25 cellular contexts compared by ENCODE assay signal in the genomic region with DNA sequence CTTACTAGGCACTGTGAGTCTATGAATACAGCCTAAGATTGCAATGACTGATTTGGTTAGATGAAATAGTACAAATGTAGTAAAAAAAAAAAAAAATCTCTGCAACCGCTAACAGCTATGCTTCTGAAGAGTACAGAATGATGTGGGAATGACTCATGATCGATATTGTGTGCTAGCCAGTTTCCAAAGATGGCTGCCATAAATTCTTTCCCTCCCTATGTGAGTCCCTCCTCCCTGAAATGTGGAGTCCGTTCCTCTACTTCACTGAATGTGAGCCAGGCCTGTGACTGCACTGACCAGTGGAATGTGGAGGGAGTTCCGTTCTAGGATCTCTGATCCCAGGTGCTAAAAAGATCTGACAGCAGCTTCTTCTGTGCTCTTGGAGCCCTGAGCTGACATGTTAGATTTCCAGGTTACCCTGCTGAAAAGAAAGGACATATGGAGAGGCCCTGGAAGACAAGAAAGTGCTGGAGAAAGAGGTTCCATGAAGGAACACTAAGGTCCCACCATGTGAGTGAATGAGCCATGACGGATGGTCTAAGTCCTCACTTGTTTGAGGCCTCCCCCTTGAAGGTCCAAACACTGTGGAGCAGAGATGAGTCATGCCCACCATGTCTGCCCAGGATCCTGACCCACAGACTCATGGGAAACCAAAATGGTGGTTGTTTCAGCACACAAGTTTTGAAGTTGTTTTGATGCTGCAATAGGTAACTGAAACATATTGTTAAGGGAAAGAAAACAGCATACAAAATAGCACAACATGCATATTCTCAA. TPM values are rescaled to one million over a fixed set of nuclear protein-coding genes. Genes with fewer than 3 reads are reported as not detected.
DNase-seq lines count a peak whose midpoint lies in the region; ATAC-seq, FAIRE-seq and TF ChIP-seq lines count a peak whose summit lies in the region.
"Had no signal": no experiment of that assay in that cellular context is flagged by ENCODE, and none has a peak within 500 bp of the region (broad histone marks: within the 10 kb centered on the region; RNA-seq: fewer than 3 reads in every experiment).

No MANE protein-coding gene starts in this region.

- H3K4me2 ChIP-seq in astrocyte (ENCODE audit: low read length) (peak overlapping the region; percentile 18), osteoblast (ENCODE audit: insufficient read depth, low read length) (no peak overlapping the region)

- H3K36me3 ChIP-seq in astrocyte (ENCODE audit: insufficient read depth, low read length) = no peaks in the 10 kb centered on the region
- no peaks in the 10 kb centered on the region for H3K36me3 ChIP-seq in osteoblast (ENCODE audit: insufficient read depth, low read length)
- H3K36me3 ChIP-seq in thyroid gland = peaks cover 0 to 3% of the 10 kb centered on the region in 2 donors
- H3K36me3 ChIP-seq: vagina had no signal

- peak overlapping the region; percentile 30 for H2AFZ ChIP-seq in astrocyte (ENCODE audit: low read depth, low read length)
- peak overlapping the region; percentile 32 for H2AFZ ChIP-seq in osteoblast (ENCODE audit: low read length)

- H3K4me3 Mint-ChIP-seq in astrocyte (ENCODE audit: unreplicated experiment) = no peak overlapping the region
- H3K4me3 Mint-ChIP-seq: activated CD4-positive, alpha-beta T cell treated with anti-CD3 and anti-CD28 coated beads for 36 hours; activated naive CD4-positive, alpha-beta T cell treated with anti-CD3 and anti-CD28 coated beads, Interleukin-2, amount 10 ng/mL, durations not matched to agents 7 days and 5 days; activated T-cell treated with anti-CD3 and anti-CD28 coated beads, Interleukin-2, amount 50 U/mL, for 72 hours; CD8-positive, alpha-beta memory T cell; T-cell had no signal

- no peaks in the 10 kb centered on the region for H3K27me3 ChIP-seq in astrocyte (ENCODE audit: insufficient read depth, low read length)
- no peaks in the 10 kb centered on the region for H3K27me3 ChIP-seq in osteoblast (ENCODE audit: insufficient read depth, low read length)
- no peaks in the 10 kb centered on the region for H3K27me3 ChIP-seq in thyroid gland
- H3K27me3 ChIP-seq: ascending aorta, vagina had no signal

- FAIRE-seq in astrocyte (lab: Jason Lieb, UNC) = no peak
- FAIRE-seq: kidney had no signal

- TF ChIP-seq CTCF in astrocyte (IDR thresholded peaks at IDR 0.05; ENCODE audit: insufficient read depth, low read depth, low read length) (no peak), osteoblast (IDR thresholded peaks at IDR 0.05; ENCODE audit: extremely low read depth, low read depth, low read length) (no peak), thyroid gland (IDR thresholded peaks at IDR 0.05) (no peak)

- WGBS in thyroid gland, 2 donors = 88 to 95% methylated on average over 5 of the region's 5 CpGs

- H3K27me3 Mint-ChIP-seq in astrocyte (ENCODE audit: low read depth, unreplicated experiment) = peaks cover 8% of the 10 kb centered on the region
- H3K27me3 Mint-ChIP-seq: activated naive CD4-positive, alpha-beta T cell treated with anti-CD3 and anti-CD28 coated beads, Interleukin-2, amount 10 ng/mL, durations not matched to agents 7 days and 5 days had no signal

- peak overlapping the region; percentile 58 for H3K27ac ChIP-seq in astrocyte (ENCODE audit: low read depth, low read length)
- no peak overlapping the region for H3K27ac ChIP-seq in osteoblast (ENCODE audit: low read depth, low read length)
- no peak overlapping the region for H3K27ac ChIP-seq in thyroid gland
- H3K27ac ChIP-seq: ascending aorta, vagina had no signal

- H3K27ac Mint-ChIP-seq in astrocyte (ENCODE audit: unreplicated experiment) = no peak overlapping the region
- H3K27ac Mint-ChIP-seq: activated CD4-positive, alpha-beta T cell treated with anti-CD3 and anti-CD28 coated beads for 36 hours; activated naive CD4-positive, alpha-beta T cell treated with anti-CD3 and anti-CD28 coated beads, Interleukin-2, amount 10 ng/mL, durations not matched to agents 7 days and 5 days; activated T-cell treated with anti-CD3 and anti-CD28 coated beads, Interleukin-2, amount 50 U/mL, for 72 hours; CD8-positive, alpha-beta memory T cell; progenitor cell of endocrine pancreas; T-cell had no signal

- no peaks in the 10 kb centered on the region for H3K36me3 Mint-ChIP-seq in astrocyte (ENCODE audit: low read depth, unreplicated experiment)
- H3K36me3 Mint-ChIP-seq: activated naive CD4-positive, alpha-beta T cell treated with anti-CD3 and anti-CD28 coated beads, Interleukin-2, amount 10 ng/mL, durations not matched to agents 7 days and 5 days; CD8-positive, alpha-beta memory T cell; T-cell had no signal

- no peak for TF ChIP-seq POLR2A in thyroid gland (IDR thresholded peaks at IDR 0.05)

- H4K20me1 ChIP-seq in astrocyte (ENCODE audit: insufficient read depth, low read length) (no peaks in the 10 kb centered on the region), osteoblast (ENCODE audit: insufficient read depth, low read length) (no peaks in the 10 kb centered on the region)

- H3K79me2 ChIP-seq in astrocyte (ENCODE audit: insufficient read depth, low read length) = no peaks in the 10 kb centered on the region
- H3K79me2 ChIP-seq in osteoblast (ENCODE audit: insufficient read depth, low read length) = no peaks in the 10 kb centered on the region

- H3K4me3 ChIP-seq in astrocyte (ENCODE audit: insufficient read depth, low read depth, low read length) (no peak overlapping the region), osteoblast (ENCODE audit: insufficient read depth, low read length) (no peak overlapping the region), thyroid gland (replicated peaks in 1 of 3) (no peak overlapping the region)
- H3K4me3 ChIP-seq: ascending aorta, lung, vagina had no signal

- DNase-seq in ELR (ENCODE audit: low read depth) = peak; percentile 78
- peak; percentile 79 for DNase-seq in HT1080 (ENCODE audit: low read depth)
- DNase-seq in astrocyte (ENCODE audit: low read depth) = peak; percentile 95
- DNase-seq in osteoblast (ENCODE audit: insufficient read length, low spot score, missing footprints) = peak; percentile 42
- no peak for DNase-seq in C1 segment of cervical spinal cord (lab: John Stamatoyannopoulos, UW)
- no peak for DNase-seq in thyroid gland
- DNase-seq: activated CD4-positive, alpha-beta T cell treated with anti-CD3 and anti-CD28 coated beads for 36 hours; activated naive CD4-positive, alpha-beta T cell treated with anti-CD3 and anti-CD28 coated beads, Interleukin-2, amount 10 ng/mL, durations not matched to agents 7 days and 5 days; activated T-cell treated with anti-CD3 and anti-CD28 coated beads, Interleukin-2, amount 50 U/mL, for 72 hours; CD8-positive, alpha-beta memory T cell; effector CD4-positive, alpha-beta T cell; erythroblast; KBM-7; kidney; MV-4-11; NCI-H187; NCI-H748 treated with DMSO at 0.1 percent for 48 hours; OCI-M1; SIG-M5; T-cell had no signal

- intact Hi-C loops in thyroid gland (cut with DNase I) = no loop called here

- ATAC-seq in GM18909 (IDR thresholded peaks at IDR 0.05; ENCODE audit: poor library complexity, unreplicated experiment) = no peak
- ATAC-seq: activated CD4-positive, alpha-beta T cell treated with anti-CD3 and anti-CD28 coated beads for 36 hours; activated T-cell treated with anti-CD3 and anti-CD28 coated beads, Interleukin-2, amount 50 U/mL, for 72 hours; T-cell had no signal

- H3K9me3 Mint-ChIP-seq in astrocyte (ENCODE audit: unreplicated experiment) = peaks cover 2% of the 10 kb centered on the region
- H3K9me3 Mint-ChIP-seq: activated naive CD4-positive, alpha-beta T cell treated with anti-CD3 and anti-CD28 coated beads, Interleukin-2, amount 10 ng/mL, durations not matched to agents 7 days and 5 days; activated T-cell treated with anti-CD3 and anti-CD28 coated beads, Interleukin-2, amount 50 U/mL, for 72 hours; CD8-positive, alpha-beta memory T cell; T-cell had no signal

- no peak overlapping the region for H3K9ac ChIP-seq in astrocyte (ENCODE audit: low read length)

- H3K4me1 Mint-ChIP-seq in astrocyte (ENCODE audit: low read depth, unreplicated experiment) = peaks cover 17% of the 10 kb centered on the region
- H3K4me1 Mint-ChIP-seq: activated CD4-positive, alpha-beta T cell treated with anti-CD3 and anti-CD28 coated beads for 36 hours; activated naive CD4-positive, alpha-beta T cell treated with anti-CD3 and anti-CD28 coated beads, Interleukin-2, amount 10 ng/mL, durations not matched to agents 7 days and 5 days; CD8-positive, alpha-beta memory T cell; T-cell had no signal

- H3K4me1 ChIP-seq in astrocyte (ENCODE audit: insufficient read depth, low read length) = peaks cover 12% of the 10 kb centered on the region
- H3K4me1 ChIP-seq in osteoblast (ENCODE audit: insufficient read depth, low read length) = peaks cover 8% of the 10 kb centered on the region
- peaks cover 0 to 6% of the 10 kb centered on the region in 2 donors for H3K4me1 ChIP-seq in thyroid gland
- H3K4me1 ChIP-seq: ascending aorta, vagina had no signal

- H3K9me3 ChIP-seq in astrocyte (ENCODE audit: insufficient read depth, low read depth, low read length) (no peaks in the 10 kb centered on the region), osteoblast (ENCODE audit: low read depth, low read length) (no peaks in the 10 kb centered on the region), thyroid gland (no peaks in the 10 kb centered on the region)
- H3K9me3 ChIP-seq: ascending aorta, vagina had no signal

RNA-seq across cellular contexts. Expression of a gene that starts 46.3 kb away (rescaled TPM):
- total RNA-seq in HT1080 (2014; rRNA removed; shearing (Covaris generic)) = 20.3 and 22.0 TPM in 2 replicates
- 11.1 and 14.2 TPM in 2 replicates for polyA plus RNA-seq in HT1080 (2015; cell fraction: cytosol; rRNA removed)
- 8.0 and 10.8 TPM in 2 replicates for polyA plus RNA-seq in HT1080 (2015; cell fraction: nucleus; rRNA removed)
- total RNA-seq in astrocyte (0.36 and 0.64 TPM in 2 replicates), osteoblast (2.5 and 2.9 TPM in 2 replicates), thyroid gland (10 to 100 TPM; 14.5 to 35.1 (median 20.3) TPM)
- polyA plus RNA-seq: CD8-positive, alpha-beta memory T cell had no signal

Comparison
In these comparisons a context has a peak if more than half of its experiments do, and no peak if none do; other contexts are left out.
1. DNase-seq: peak in ELR (single experiment), HT1080 (single experiment), astrocyte (single experiment) and osteoblast (single experiment); none in C1 segment of cervical spinal cord (0 of 14) and thyroid gland (0 of 2).